30 cellular contexts compared by ENCODE assay signal in the genomic region with DNA sequence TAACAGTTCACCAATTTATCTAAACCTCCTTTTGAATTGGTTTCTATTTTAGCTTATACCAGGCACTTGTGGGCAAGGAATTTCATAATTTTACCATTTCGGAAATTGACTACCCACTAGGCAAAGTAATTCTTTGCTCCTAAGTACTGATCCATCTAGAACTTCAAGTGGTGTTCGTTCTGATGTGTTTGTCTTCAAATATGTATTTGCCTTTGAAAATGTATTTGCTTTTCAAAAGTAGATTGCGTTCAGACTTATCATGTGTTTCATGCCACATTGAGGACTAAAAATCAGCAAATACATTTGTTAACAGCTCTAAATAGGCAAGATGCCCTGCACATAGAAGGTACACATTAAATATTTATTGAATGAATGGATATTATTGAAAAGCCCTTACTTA. TPM values are rescaled to one million over a fixed set of nuclear protein-coding genes. Genes with fewer than 3 reads are reported as not detected.
"Had no signal": no experiment of that assay in that cellular context is flagged by ENCODE, and none has a peak within 500 bp of the region (broad histone marks: within the 10 kb centered on the region; RNA-seq: fewer than 3 reads in every experiment).

No MANE protein-coding gene starts in this region.

- H3K9me3 ChIP-seq: ascending aorta, colonic mucosa, esophagus muscularis mucosa, gastrocnemius medialis, heart left ventricle had no signal

- H3K27ac Mint-ChIP-seq: activated CD4-positive, alpha-beta memory T cell treated with anti-CD3 and anti-CD28 coated beads, Interleukin-2, amount 10 ng/mL, durations not matched to agents 7 days and 5 days; activated CD4-positive, alpha-beta T cell treated with anti-CD3 and anti-CD28 coated beads, Interleukin-2, amount 10 ng/mL, durations not matched to agents 7 days and 5 days; activated naive CD4-positive, alpha-beta T cell treated with anti-CD3 and anti-CD28 coated beads, Interleukin-2, amount 10 ng/mL, durations not matched to agents 7 days and 5 days; activated naive CD4-positive, alpha-beta T cell treated with anti-CD3 and anti-CD28 coated beads, Interleukin-2, amount 50 U/mL, for 72 hours; activated naive CD8-positive, alpha-beta T cell treated with anti-CD3 and anti-CD28 coated beads, Interleukin-2, amount 10 ng/mL, durations not matched to agents 7 days and 5 days; activated T-cell treated with anti-CD3 and anti-CD28 coated beads, Interleukin-2, amount 50 U/mL, for 24 hours; activated T-cell treated with anti-CD3 and anti-CD28 coated beads, Interleukin-2, amount 50 U/mL, for 72 hours; endodermal cell; T-helper 17 cell; T-helper 2 cell treated with Interferon-gamma antibody and Interleukin-4, amounts not matched to agents 5 μg/mL and 100 μg/mL, for 36 hours had no signal

- H3K4me1 Mint-ChIP-seq: activated CD4-positive, alpha-beta memory T cell treated with anti-CD3 and anti-CD28 coated beads, Interleukin-2, amount 10 ng/mL, durations not matched to agents 7 days and 5 days; activated CD4-positive, alpha-beta T cell treated with anti-CD3 and anti-CD28 coated beads, Interleukin-2, amount 10 ng/mL, durations not matched to agents 7 days and 5 days; activated naive CD4-positive, alpha-beta T cell treated with anti-CD3 and anti-CD28 coated beads, Interleukin-2, amount 10 ng/mL, durations not matched to agents 7 days and 5 days; endodermal cell had no signal

- H3K9me3 Mint-ChIP-seq: activated CD4-positive, alpha-beta memory T cell treated with anti-CD3 and anti-CD28 coated beads, Interleukin-2, amount 10 ng/mL, durations not matched to agents 7 days and 5 days; activated CD4-positive, alpha-beta T cell treated with anti-CD3 and anti-CD28 coated beads, Interleukin-2, amount 10 ng/mL, durations not matched to agents 7 days and 5 days; activated naive CD4-positive, alpha-beta T cell treated with anti-CD3 and anti-CD28 coated beads, Interleukin-2, amount 10 ng/mL, durations not matched to agents 7 days and 5 days; activated naive CD4-positive, alpha-beta T cell treated with anti-CD3 and anti-CD28 coated beads, Interleukin-2, amount 50 U/mL, for 72 hours; activated naive CD8-positive, alpha-beta T cell treated with anti-CD3 and anti-CD28 coated beads, Interleukin-2, amount 10 ng/mL, durations not matched to agents 7 days and 5 days; activated T-cell treated with anti-CD3 and anti-CD28 coated beads, Interleukin-2, amount 50 U/mL, for 24 hours; activated T-cell treated with anti-CD3 and anti-CD28 coated beads, Interleukin-2, amount 50 U/mL, for 72 hours; central memory CD8-positive, alpha-beta T cell; endodermal cell; T-helper 2 cell treated with Interferon-gamma antibody and Interleukin-4, amounts not matched to agents 5 μg/mL and 100 μg/mL, for 36 hours had no signal

- FAIRE-seq: bronchial epithelial cell had no signal

- H3K27ac ChIP-seq: ascending aorta, brain microvascular endothelial cell, colonic mucosa, esophagus muscularis mucosa, foreskin keratinocyte, gastrocnemius medialis, heart left ventricle had no signal

- H3K36me3 ChIP-seq: brain microvascular endothelial cell, colonic mucosa, gastrocnemius medialis had no signal

- H3K4me1 ChIP-seq: ascending aorta, colonic mucosa, foreskin keratinocyte, gastrocnemius medialis, heart left ventricle had no signal

- DNase-seq: activated CD4-positive, alpha-beta memory T cell treated with anti-CD3 and anti-CD28 coated beads, Interleukin-2, amount 10 ng/mL, durations not matched to agents 7 days and 5 days; activated CD4-positive, alpha-beta T cell treated with anti-CD3 and anti-CD28 coated beads for 1 hour; activated CD4-positive, alpha-beta T cell treated with anti-CD3 and anti-CD28 coated beads for 4 hours; activated CD4-positive, alpha-beta T cell treated with anti-CD3 and anti-CD28 coated beads, Interleukin-2, amount 10 ng/mL, durations not matched to agents 7 days and 5 days; activated CD4-positive, alpha-beta T cell treated with anti-CD3 and anti-CD28 coated beads, Interleukin-2, amount 50 U/mL, for 4 hours; activated CD8-positive, alpha-beta memory T cell treated with anti-CD3 and anti-CD28 coated beads, Interleukin-2, amount 50 U/mL, for 48 hours; activated gamma-delta T cell; activated naive CD4-positive, alpha-beta T cell; activated naive CD4-positive, alpha-beta T cell treated with anti-CD3 and anti-CD28 coated beads, Interleukin-2, amount 10 ng/mL, durations not matched to agents 7 days and 5 days; activated naive CD8-positive, alpha-beta T cell treated with anti-CD3 and anti-CD28 coated beads, Interleukin-2, amount 10 ng/mL, durations not matched to agents 7 days and 5 days; activated T-cell treated with anti-CD3 and anti-CD28 coated beads for 4 hours; activated T-cell treated with anti-CD3 and anti-CD28 coated beads, Interleukin-2, amount 50 U/mL, for 24 hours; activated T-cell treated with anti-CD3 and anti-CD28 coated beads, Interleukin-2, amount 50 U/mL, for 72 hours; brain microvascular endothelial cell; colonic mucosa; effector CD8-positive, alpha-beta T cell; endodermal cell; foreskin keratinocyte; gastrocnemius medialis; glutamatergic neuron; heart left ventricle; T-helper 1 cell; T-helper 17 cell; T1000 had no signal

- H3K4me3 Mint-ChIP-seq: activated CD4-positive, alpha-beta memory T cell treated with anti-CD3 and anti-CD28 coated beads, Interleukin-2, amount 10 ng/mL, durations not matched to agents 7 days and 5 days; activated CD4-positive, alpha-beta T cell treated with anti-CD3 and anti-CD28 coated beads, Interleukin-2, amount 10 ng/mL, durations not matched to agents 7 days and 5 days; activated naive CD4-positive, alpha-beta T cell treated with anti-CD3 and anti-CD28 coated beads, Interleukin-2, amount 10 ng/mL, durations not matched to agents 7 days and 5 days; activated naive CD8-positive, alpha-beta T cell treated with anti-CD3 and anti-CD28 coated beads, Interleukin-2, amount 10 ng/mL, durations not matched to agents 7 days and 5 days; activated T-cell treated with anti-CD3 and anti-CD28 coated beads, Interleukin-2, amount 50 U/mL, for 24 hours; activated T-cell treated with anti-CD3 and anti-CD28 coated beads, Interleukin-2, amount 50 U/mL, for 72 hours; central memory CD8-positive, alpha-beta T cell; endodermal cell; T-helper 17 cell; T-helper 2 cell treated with Interferon-gamma antibody and Interleukin-4, amounts not matched to agents 5 μg/mL and 100 μg/mL, for 36 hours had no signal

- ATAC-seq: activated naive CD4-positive, alpha-beta T cell treated with anti-CD3 and anti-CD28 coated beads, Interleukin-2, amount 50 U/mL, for 72 hours; activated T-cell treated with anti-CD3 and anti-CD28 coated beads, Interleukin-2, amount 50 U/mL, for 72 hours; foreskin keratinocyte; gastrocnemius medialis; heart left ventricle; T-helper 17 cell had no signal

- H3K36me3 Mint-ChIP-seq: activated naive CD4-positive, alpha-beta T cell treated with anti-CD3 and anti-CD28 coated beads, Interleukin-2, amount 50 U/mL, for 72 hours had no signal

- H3K27me3 Mint-ChIP-seq: activated CD4-positive, alpha-beta memory T cell treated with anti-CD3 and anti-CD28 coated beads, Interleukin-2, amount 10 ng/mL, durations not matched to agents 7 days and 5 days; activated CD4-positive, alpha-beta T cell treated with anti-CD3 and anti-CD28 coated beads, Interleukin-2, amount 10 ng/mL, durations not matched to agents 7 days and 5 days; activated naive CD4-positive, alpha-beta T cell treated with anti-CD3 and anti-CD28 coated beads, Interleukin-2, amount 10 ng/mL, durations not matched to agents 7 days and 5 days; activated naive CD8-positive, alpha-beta T cell treated with anti-CD3 and anti-CD28 coated beads, Interleukin-2, amount 10 ng/mL, durations not matched to agents 7 days and 5 days; activated T-cell treated with anti-CD3 and anti-CD28 coated beads, Interleukin-2, amount 50 U/mL, for 24 hours; central memory CD8-positive, alpha-beta T cell; T-helper 17 cell had no signal

- H3K27me3 ChIP-seq: ascending aorta, brain microvascular endothelial cell, colonic mucosa, esophagus muscularis mucosa, foreskin keratinocyte, gastrocnemius medialis, heart left ventricle had no signal

- H3K4me3 ChIP-seq: ascending aorta, colonic mucosa, esophagus muscularis mucosa, gastrocnemius medialis, heart left ventricle had no signal

RNA-seq across cellular contexts. Expression of a gene that starts 48.5 kb away (rescaled TPM):
- total RNA-seq: activated CD4-positive, alpha-beta memory T cell treated with anti-CD3 and anti-CD28 coated beads, Interleukin-2, amount 10 ng/mL, durations not matched to agents 7 days and 5 days; activated CD4-positive, alpha-beta T cell treated with anti-CD3 and anti-CD28 coated beads, Interleukin-2, amount 10 ng/mL, durations not matched to agents 7 days and 5 days; activated naive CD8-positive, alpha-beta T cell treated with anti-CD3 and anti-CD28 coated beads, Interleukin-2, amount 10 ng/mL, durations not matched to agents 7 days and 5 days; activated T-cell treated with anti-CD3 and anti-CD28 coated beads, Interleukin-2, amount 50 U/mL, for 72 hours; endodermal cell; T-helper 17 cell had no signal
